8 cellular contexts compared by ENCODE assay signal in the genomic region with DNA sequence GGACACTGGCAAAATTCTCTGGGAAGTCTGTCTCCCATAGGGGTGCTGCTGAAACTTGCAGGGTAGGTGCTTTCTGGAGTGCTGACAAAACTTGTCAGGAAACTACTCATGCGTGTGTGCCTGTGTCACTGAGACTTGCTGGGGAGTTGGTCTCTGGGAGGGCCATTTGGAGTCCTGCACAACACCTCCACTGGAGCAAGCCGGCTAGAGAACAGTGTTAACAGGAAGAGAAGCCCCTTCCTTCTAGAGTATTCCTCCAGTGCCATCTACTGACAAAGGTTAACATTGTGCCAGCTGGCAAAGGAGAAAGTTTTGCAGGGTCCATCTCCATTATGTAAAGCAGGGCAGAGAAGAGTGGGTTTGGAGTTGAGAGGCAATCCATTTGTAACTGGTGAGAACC. TPM values are rescaled to one million over a fixed set of nuclear protein-coding genes. Genes with fewer than 3 reads are reported as not detected.
DNase-seq lines count a peak whose midpoint lies in the region; ATAC-seq and TF ChIP-seq lines count a peak whose summit lies in the region.

No MANE protein-coding gene starts in this region.

- H3K27ac ChIP-seq in parathyroid adenoma: no peak overlapping the region

- 0 out of 2 replicates have a peak, but pooled peaks cover 3% of the 10 kb centered on the region for H3F3A ChIP-seq in Loucy (ENCODE audit: low read depth)

- no peaks in the 10 kb centered on the region for H3K9me2 ChIP-seq in Loucy (replicated peaks; ENCODE audit: low read depth, low read length)

- H3K36me3 ChIP-seq in Loucy (ENCODE audit: insufficient read depth, low read length) (peaks cover 28% of the 10 kb centered on the region; the same call in 1 of the 2 replicates), parathyroid adenoma (ENCODE audit: control insufficient read depth, insufficient read depth, low read length) (no peaks in the 10 kb centered on the region)

- TF ChIP-seq POLR2A in GM18505 (IDR thresholded peaks at IDR 0.05; ENCODE audit: borderline replicate concordance, extremely low read depth, insufficient read depth, insufficient read length): no peak

- H3K4me3 ChIP-seq in Loucy (ENCODE audit: low read length, poor library complexity, severe bottlenecking) (no peak overlapping the region), parathyroid adenoma (ENCODE audit: low read depth, low read length) (no peak overlapping the region)

- H3K4me2 ChIP-seq in Loucy (ENCODE audit: low read depth, low read length, poor library complexity, severe bottlenecking) (no peak overlapping the region), parathyroid adenoma (ENCODE audit: low read length) (no peak overlapping the region)

- peak; percentile 23 for DNase-seq in COLO668 (lab: John Stamatoyannopoulos, UW; ENCODE audit: unreplicated experiment)
- peak; percentile 43 for DNase-seq in activated CD8-positive, alpha-beta memory T cell treated with anti-CD3 and anti-CD28 coated beads, Interleukin-2, amount 10 ng/mL, durations not matched to agents 7 days and 5 days
- DNase-seq in fibroblast of the conjunctiva (ENCODE audit: low read depth): peak; percentile 17
- no peak for DNase-seq in omental fat pad (ENCODE audit: low spot score)

- H3K4me3 Mint-ChIP-seq in activated CD8-positive, alpha-beta memory T cell treated with anti-CD3 and anti-CD28 coated beads, Interleukin-2, amount 10 ng/mL, durations not matched to agents 7 days and 5 days: no peak overlapping the region

- H3K4me1 Mint-ChIP-seq in activated CD8-positive, alpha-beta memory T cell treated with anti-CD3 and anti-CD28 coated beads, Interleukin-2, amount 10 ng/mL, durations not matched to agents 7 days and 5 days: no peaks in the 10 kb centered on the region

- H3K27me3 Mint-ChIP-seq in activated CD8-positive, alpha-beta memory T cell treated with anti-CD3 and anti-CD28 coated beads, Interleukin-2, amount 10 ng/mL, durations not matched to agents 7 days and 5 days: no peaks in the 10 kb centered on the region

- no peaks in the 10 kb centered on the region for H3K9me3 Mint-ChIP-seq in activated CD8-positive, alpha-beta memory T cell treated with anti-CD3 and anti-CD28 coated beads, Interleukin-2, amount 10 ng/mL, durations not matched to agents 7 days and 5 days (ENCODE audit: low read depth)

- H3K9me3 ChIP-seq in Loucy (ENCODE audit: insufficient read depth, low read depth, low read length) (no peaks in the 10 kb centered on the region), parathyroid adenoma (ENCODE audit: control insufficient read depth, low read length) (no peaks in the 10 kb centered on the region)

- no peak overlapping the region for H3K27ac Mint-ChIP-seq in activated CD8-positive, alpha-beta memory T cell treated with anti-CD3 and anti-CD28 coated beads, Interleukin-2, amount 10 ng/mL, durations not matched to agents 7 days and 5 days

- peak; percentile 70 for ATAC-seq in GM18498 (IDR thresholded peaks at IDR 0.05; ENCODE audit: unreplicated experiment)
- ATAC-seq in activated CD8-positive, alpha-beta memory T cell treated with anti-CD3 and anti-CD28 coated beads, Interleukin-2, amount 10 ng/mL, durations not matched to agents 7 days and 5 days: peak; percentile 76
- ATAC-seq in GM18505 (IDR thresholded peaks at IDR 0.05; ENCODE audit: unreplicated experiment): no peak
- ATAC-seq in omental fat pad (ENCODE audit: low FRiP score): no peak

- CTCF ChIA-PET in activated CD8-positive, alpha-beta memory T cell treated with anti-CD3 and anti-CD28 coated beads, Interleukin-2, amount 10 ng/mL, durations not matched to agents 7 days and 5 days (lab: Charles Lee): interaction anchor here (1.0 to 2.1 kb wide), 2 partner anchors 47 to 96 kb away, joined by 4 to 10 read pairs; no protein-coding TSS in a partner anchor

- peaks cover 1% of the 10 kb centered on the region for H3K36me3 Mint-ChIP-seq in activated CD8-positive, alpha-beta memory T cell treated with anti-CD3 and anti-CD28 coated beads, Interleukin-2, amount 10 ng/mL, durations not matched to agents 7 days and 5 days

- H3K4me1 ChIP-seq in Loucy (ENCODE audit: insufficient read depth, low read length, poor library complexity, severe bottlenecking): peaks cover 4% of the 10 kb centered on the region
- no peaks in the 10 kb centered on the region for H3K4me1 ChIP-seq in parathyroid adenoma

- H3K9ac ChIP-seq in Loucy (ENCODE audit: low read depth, low read length, poor library complexity, severe bottlenecking) (peak overlapping the region; percentile 45), parathyroid adenoma (no peak overlapping the region)

- no peaks in the 10 kb centered on the region for H4K20me1 ChIP-seq in Loucy (ENCODE audit: insufficient read depth, low read length, poor library complexity, severe bottlenecking)

- H2AFZ ChIP-seq in Loucy (ENCODE audit: low read length) (no peak overlapping the region), parathyroid adenoma (no peak overlapping the region)

- H3K27me3 ChIP-seq in Loucy (ENCODE audit: insufficient read depth, low read length, poor library complexity, severe bottlenecking) (no peaks in the 10 kb centered on the region), parathyroid adenoma (ENCODE audit: control insufficient read depth, insufficient read depth, low read length) (no peaks in the 10 kb centered on the region)

- H3K79me2 ChIP-seq in Loucy (ENCODE audit: insufficient read depth, low read length): peaks cover 29% of the 10 kb centered on the region; the same call in 1 of the 2 replicates
- H3K79me2 ChIP-seq in parathyroid adenoma: no peaks in the 10 kb centered on the region

- TF ChIP-seq CTCF in Loucy (conservative IDR thresholded peaks at IDR 0.05; ENCODE audit: low read length): peak; percentile 80
- peak; percentile 20 for TF ChIP-seq CTCF in parathyroid adenoma (IDR thresholded peaks at IDR 0.05)
- no peak for TF ChIP-seq CTCF in omental fat pad (IDR thresholded peaks at IDR 0.05)

RNA-seq across cellular contexts. Expression of gene ZMYM4, which starts 30.0 kb away (rescaled TPM):
- total RNA-seq in activated CD8-positive, alpha-beta memory T cell treated with anti-CD3 and anti-CD28 coated beads, Interleukin-2, amount 10 ng/mL, durations not matched to agents 7 days and 5 days: 10 to 100 TPM; 21.8 to 29.0 TPM
- total RNA-seq in omental fat pad: 10 to 100 TPM; 31.7 to 38.3 (median 33.9) TPM

Comparison
In these comparisons a context has a peak if more than half of its experiments do, and no peak if none do; other contexts are left out.
1. ATAC-seq: peak in GM18498 (single experiment) and activated CD8-positive, alpha-beta memory T cell treated with anti-CD3 and anti-CD28 coated beads, Interleukin-2, amount 10 ng/mL, durations not matched to agents 7 days and 5 days (single experiment); none in GM18505 (single experiment) and omental fat pad (single experiment).
2. CTCF ChIP-seq: peak in Loucy (single experiment) and parathyroid adenoma (single experiment); none in omental fat pad (0 of 3).